In the genomic region with DNA sequence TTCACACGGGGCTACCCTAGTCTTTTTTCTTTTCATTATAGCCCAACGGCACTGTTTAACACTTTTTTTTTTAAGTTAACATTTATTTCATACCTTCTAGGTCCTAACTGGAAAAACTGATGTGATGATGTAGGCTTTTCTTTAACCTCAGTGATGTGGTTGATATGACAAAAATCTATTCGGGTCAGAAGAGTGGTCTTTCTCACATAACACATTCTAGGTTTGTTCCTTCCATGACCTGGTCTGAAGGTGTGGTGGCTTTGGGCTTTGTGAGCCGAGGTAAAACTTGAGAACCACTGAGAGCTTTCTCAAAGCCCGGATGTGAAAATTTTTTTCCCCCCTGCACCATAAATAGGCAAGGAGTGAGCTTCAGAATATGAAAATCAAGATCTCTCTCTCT, we compare ENCODE assay signal across 19 cellular contexts. TPM values are rescaled to one million over a fixed set of nuclear protein-coding genes. Genes with fewer than 3 reads are reported as not detected.
DNase-seq lines count a peak whose midpoint lies in the region; ATAC-seq and TF ChIP-seq lines count a peak whose summit lies in the region.
"Had no signal": no experiment of that assay in that cellular context is flagged by ENCODE, and none has a peak within 500 bp of the region (broad histone marks: within the 10 kb centered on the region; RNA-seq: fewer than 3 reads in every experiment).

No MANE protein-coding gene starts in this region.

- no peaks in the 10 kb centered on the region for H3K27me3 Mint-ChIP-seq in activated CD8-positive, alpha-beta memory T cell treated with anti-CD3 and anti-CD28 coated beads, Interleukin-2, amount 10 ng/mL, durations not matched to agents 7 days and 5 days
- H3K27me3 Mint-ChIP-seq in activated naive CD8-positive, alpha-beta T cell treated with anti-CD3 and anti-CD28 coated beads for 36 hours: no peaks in the 10 kb centered on the region
- H3K27me3 Mint-ChIP-seq in neural progenitor cell (ENCODE audit: insufficient read depth, low read depth): no peaks in the 10 kb centered on the region

- CTCF ChIA-PET in activated CD8-positive, alpha-beta memory T cell treated with anti-CD3 and anti-CD28 coated beads, Interleukin-2, amount 10 ng/mL, durations not matched to agents 7 days and 5 days (lab: Charles Lee): interaction anchor here (1.4 kb wide), 1 partner anchor 80 kb away, joined by 3 read pairs; no protein-coding TSS in a partner anchor

- no peaks in the 10 kb centered on the region for H3K79me2 ChIP-seq in neural progenitor cell (ENCODE audit: low read depth)

- H3K9me3 ChIP-seq in neural progenitor cell (ENCODE audit: low read depth): no peaks in the 10 kb centered on the region
- H3K9me3 ChIP-seq: Caco-2 had no signal

- no peak for DNase-seq in activated CD8-positive, alpha-beta memory T cell treated with anti-CD3 and anti-CD28 coated beads, Interleukin-2, amount 10 ng/mL, durations not matched to agents 7 days and 5 days
- no peak for DNase-seq in activated CD8-positive, alpha-beta memory T cell treated with anti-CD3 and anti-CD28 coated beads for 24 hours
- no peak for DNase-seq in activated naive CD8-positive, alpha-beta T cell treated with anti-CD3 and anti-CD28 coated beads for 36 hours
- DNase-seq in stimulated activated effector memory CD8-positive, alpha-beta T cell treated with anti-CD3 and anti-CD28 coated beads, Interleukin-12 subunit alpha, Interleukin-12 subunit beta, amount 100 ng/mL, for 72 hours (ENCODE audit: low spot score in 2 of 2): no peak
- DNase-seq in NCI-H510A (lab: John Stamatoyannopoulos, UW) (no peak), neural progenitor cell (ENCODE audit: low spot score) (no peak)
- DNase-seq in stimulated activated CD4-positive, alpha-beta T cell treated with anti-CD3 and anti-CD28 coated beads, Interleukin-15, amount 100 ng/mL, for 24 hours: no peak
- DNase-seq: C1 segment of cervical spinal cord, Caco-2, DMS53, KBM-7, NCI-H1092 treated with DMSO at 0.1 percent for 48 hours, NCI-H1694, NCI-H2107, NCI-H446, NCI-H774 had no signal

- no peak overlapping the region for H3K27ac ChIP-seq in neural progenitor cell

- H3K4me2 ChIP-seq in neural progenitor cell: no peak overlapping the region
- H3K4me2 ChIP-seq: GM23338 had no signal

- peaks cover 70% of the 10 kb centered on the region for H3K4me1 Mint-ChIP-seq in activated CD8-positive, alpha-beta memory T cell treated with anti-CD3 and anti-CD28 coated beads, Interleukin-2, amount 10 ng/mL, durations not matched to agents 7 days and 5 days
- peaks cover 53% of the 10 kb centered on the region for H3K4me1 Mint-ChIP-seq in activated naive CD8-positive, alpha-beta T cell treated with anti-CD3 and anti-CD28 coated beads for 36 hours
- peaks cover 58% of the 10 kb centered on the region for H3K4me1 Mint-ChIP-seq in stimulated activated effector memory CD8-positive, alpha-beta T cell treated with anti-CD3 and anti-CD28 coated beads, Interleukin-12 subunit alpha, Interleukin-12 subunit beta, amount 100 ng/mL, for 72 hours
- H3K4me1 Mint-ChIP-seq in neural progenitor cell: no peaks in the 10 kb centered on the region

- H3K36me3 ChIP-seq in neural progenitor cell: no peaks in the 10 kb centered on the region

- no peaks in the 10 kb centered on the region for H3K4me1 ChIP-seq in neural progenitor cell

- no peaks in the 10 kb centered on the region for H3K9me3 Mint-ChIP-seq in activated CD8-positive, alpha-beta memory T cell treated with anti-CD3 and anti-CD28 coated beads, Interleukin-2, amount 10 ng/mL, durations not matched to agents 7 days and 5 days (ENCODE audit: low read depth)
- H3K9me3 Mint-ChIP-seq in activated naive CD8-positive, alpha-beta T cell treated with anti-CD3 and anti-CD28 coated beads for 36 hours: no peaks in the 10 kb centered on the region
- no peaks in the 10 kb centered on the region for H3K9me3 Mint-ChIP-seq in stimulated activated effector memory CD8-positive, alpha-beta T cell treated with anti-CD3 and anti-CD28 coated beads, Interleukin-12 subunit alpha, Interleukin-12 subunit beta, amount 100 ng/mL, for 72 hours
- no peaks in the 10 kb centered on the region for H3K9me3 Mint-ChIP-seq in neural progenitor cell
- H3K9me3 Mint-ChIP-seq: GM23338 had no signal

- no peak for TF ChIP-seq CTCF in neural progenitor cell (IDR thresholded peaks at IDR 0.05)

- no peak overlapping the region for H3K4me3 Mint-ChIP-seq in activated CD8-positive, alpha-beta memory T cell treated with anti-CD3 and anti-CD28 coated beads, Interleukin-2, amount 10 ng/mL, durations not matched to agents 7 days and 5 days
- peak overlapping the region; percentile 37 for H3K4me3 Mint-ChIP-seq in activated naive CD8-positive, alpha-beta T cell treated with anti-CD3 and anti-CD28 coated beads for 36 hours
- peak overlapping the region; percentile 38 for H3K4me3 Mint-ChIP-seq in stimulated activated effector memory CD8-positive, alpha-beta T cell treated with anti-CD3 and anti-CD28 coated beads, Interleukin-12 subunit alpha, Interleukin-12 subunit beta, amount 100 ng/mL, for 72 hours
- no peak overlapping the region for H3K4me3 Mint-ChIP-seq in neural progenitor cell
- H3K4me3 Mint-ChIP-seq: GM23338 had no signal

- H3K27me3 ChIP-seq in neural progenitor cell: no peaks in the 10 kb centered on the region

- no peak overlapping the region for H2AFZ ChIP-seq in neural progenitor cell (replicated peaks)
- H2AFZ ChIP-seq: GM23338 had no signal

- no peaks in the 10 kb centered on the region for H3F3A ChIP-seq in neural progenitor cell (ENCODE audit: low read depth)

- no peak overlapping the region for H3K9ac ChIP-seq in neural progenitor cell

- H3K36me3 Mint-ChIP-seq in activated CD8-positive, alpha-beta memory T cell treated with anti-CD3 and anti-CD28 coated beads, Interleukin-2, amount 10 ng/mL, durations not matched to agents 7 days and 5 days: peaks cover 26% of the 10 kb centered on the region
- peaks cover 38% of the 10 kb centered on the region for H3K36me3 Mint-ChIP-seq in activated naive CD8-positive, alpha-beta T cell treated with anti-CD3 and anti-CD28 coated beads for 36 hours
- peaks cover 19% of the 10 kb centered on the region for H3K36me3 Mint-ChIP-seq in stimulated activated effector memory CD8-positive, alpha-beta T cell treated with anti-CD3 and anti-CD28 coated beads, Interleukin-12 subunit alpha, Interleukin-12 subunit beta, amount 100 ng/mL, for 72 hours
- peaks cover 12% of the 10 kb centered on the region for H3K36me3 Mint-ChIP-seq in neural progenitor cell

- ATAC-seq in activated CD8-positive, alpha-beta memory T cell treated with anti-CD3 and anti-CD28 coated beads, Interleukin-2, amount 10 ng/mL, durations not matched to agents 7 days and 5 days: peak; percentile 60
- ATAC-seq in GM21381 (IDR thresholded peaks at IDR 0.05; ENCODE audit: unreplicated experiment): peak; percentile 42
- ATAC-seq in stimulated activated effector memory CD8-positive, alpha-beta T cell treated with anti-CD3 and anti-CD28 coated beads, Interleukin-12 subunit alpha, Interleukin-12 subunit beta, amount 100 ng/mL, for 72 hours: peak; percentile 91
- ATAC-seq: GM23338, Right ventricle myocardium inferior had no signal

- no peaks in the 10 kb centered on the region for H4K20me1 ChIP-seq in neural progenitor cell (ENCODE audit: low read depth)

- peak overlapping the region; percentile 41 for H3K27ac Mint-ChIP-seq in activated CD8-positive, alpha-beta memory T cell treated with anti-CD3 and anti-CD28 coated beads, Interleukin-2, amount 10 ng/mL, durations not matched to agents 7 days and 5 days
- peak overlapping the region; percentile 81 for H3K27ac Mint-ChIP-seq in activated naive CD8-positive, alpha-beta T cell treated with anti-CD3 and anti-CD28 coated beads for 36 hours
- H3K27ac Mint-ChIP-seq in stimulated activated effector memory CD8-positive, alpha-beta T cell treated with anti-CD3 and anti-CD28 coated beads, Interleukin-12 subunit alpha, Interleukin-12 subunit beta, amount 100 ng/mL, for 72 hours: peak overlapping the region; percentile 83
- H3K27ac Mint-ChIP-seq in neural progenitor cell: no peak overlapping the region
- H3K27ac Mint-ChIP-seq: GM23338 had no signal

- no peak overlapping the region for H3K4me3 ChIP-seq in neural progenitor cell
- H3K4me3 ChIP-seq: GM23338 had no signal

RNA-seq across cellular contexts. Expression of gene GPD2, which starts 44.2 kb away (rescaled TPM):
- total RNA-seq in activated CD8-positive, alpha-beta memory T cell treated with anti-CD3 and anti-CD28 coated beads, Interleukin-2, amount 10 ng/mL, durations not matched to agents 7 days and 5 days: 10 to 100 TPM; 23.6 to 26.1 TPM
- 10 to 100 TPM; 41.2 to 46.2 TPM for total RNA-seq in activated naive CD8-positive, alpha-beta T cell treated with anti-CD3 and anti-CD28 coated beads for 36 hours
- 67.2 and 176 TPM in 2 replicates for total RNA-seq in neural progenitor cell (ENCODE audit: low replicate concordance)

Comparison
In these comparisons a context has a peak if more than half of its experiments do, and no peak if none do; other contexts are left out.
1. H3K4me3 Mint-ChIP-seq: peak in activated naive CD8-positive, alpha-beta T cell treated with anti-CD3 and anti-CD28 coated beads for 36 hours (single experiment) and stimulated activated effector memory CD8-positive, alpha-beta T cell treated with anti-CD3 and anti-CD28 coated beads, Interleukin-12 subunit alpha, Interleukin-12 subunit beta, amount 100 ng/mL, for 72 hours (single experiment); none in activated CD8-positive, alpha-beta memory T cell treated with anti-CD3 and anti-CD28 coated beads, Interleukin-2, amount 10 ng/mL, durations not matched to agents 7 days and 5 days (single experiment) and neural progenitor cell (single experiment).
2. Peak in every context shown above with its lines, with median percentiles within 50 percentile points of each other: ATAC-seq.